ENCODE assay signal across 24 cellular contexts in genomic region chr10:22727112-22727511, GRCh38. TPM values are rescaled to one million over a fixed set of nuclear protein-coding genes. Genes with fewer than 3 reads are reported as not detected.
DNase-seq lines count a peak whose midpoint lies in the region; ATAC-seq, FAIRE-seq and TF ChIP-seq lines count a peak whose summit lies in the region.
"Had no signal": no experiment of that assay in that cellular context is flagged by ENCODE, and none has a peak within 500 bp of the region (broad histone marks: within the 10 kb centered on the region; RNA-seq: fewer than 3 reads in every experiment).

No MANE protein-coding gene starts in this region.

- no peak overlapping the region for H3K9ac ChIP-seq in GM12878 (ENCODE audit: control insufficient read depth, insufficient read depth, low read length)
- H3K9ac ChIP-seq: BLaER1 treated with 17β-estradiol and CSF1 and Interleukin-3, amounts not matched to agents 10 nM and 100 nM had no signal

- DNase-seq in GM12891 (ENCODE audit: insufficient read length, low spot score) = no peak
- DNase-seq in GM12878 (ENCODE audit: low read depth, low spot score) = no peak
- peak; percentile 18 for DNase-seq in fibroblast of pulmonary artery (ENCODE audit: low read depth)
- DNase-seq in NCI-H345 treated with DMSO at 0.1 percent for 48 hours (lab: John Stamatoyannopoulos, UW; ENCODE audit: unreplicated experiment) = no peak
- no peak for DNase-seq in GM03348 (ENCODE audit: low spot score)
- no peak for DNase-seq in type B pancreatic cell (ENCODE audit: extremely low spot score, unreplicated experiment)
- no peak for DNase-seq in NCI-H2107 treated with DMSO at 0.1 percent for 48 hours (lab: John Stamatoyannopoulos, UW; ENCODE audit: unreplicated experiment)
- DNase-seq: 8988T; ACHN; AML-193; BE2C; CD4-positive, alpha-beta T cell; CD8-positive, alpha-beta memory T cell; DMS 273 treated with DMSO at 0.1 percent for 48 hours; DMS79; EL; GDM1; HCEC 1CT had no signal

- H3K36me3 ChIP-seq in GM12878 (ENCODE audit: control insufficient read depth in 2 of 2, insufficient read depth in 2 of 2, low read length in 1 of 2) = no peaks in the 10 kb centered on the region
- H3K36me3 ChIP-seq: BE2C; BLaER1 treated with 17β-estradiol and CSF1 and Interleukin-3, amounts not matched to agents 10 nM and 100 nM had no signal

- H3K27me3 ChIP-seq in GM12878 (replicated peaks in 1 of 2; ENCODE audit: control insufficient read depth in 2 of 2, insufficient read depth in 2 of 2, low read length in 1 of 2) = no peaks in the 10 kb centered on the region
- H3K27me3 ChIP-seq: BE2C had no signal

- TF ChIP-seq CTCF in GM12878 (IDR thresholded peaks at IDR 0.05 in 2 of 3, conservative IDR thresholded peaks at IDR 0.05 in 1 of 3; ENCODE audit: control insufficient read depth in 2 of 3, extremely low read depth in 1 of 3, insufficient read depth in 1 of 3, low read depth in 3 of 3, low read length in 3 of 3) (no peak), fibroblast of pulmonary artery (IDR thresholded peaks at IDR 0.05; ENCODE audit: low read length, missing control alignments) (no peak), type B pancreatic cell (conservative IDR thresholded peaks at IDR 0.05) (no peak)

- TF ChIP-seq RAD21 in GM12878 (IDR thresholded peaks at IDR 0.05; ENCODE audit: insufficient read depth, low read depth, low read length) = no peak

- ATAC-seq in GM18867 (IDR thresholded peaks at IDR 0.05; ENCODE audit: unreplicated experiment) (peak; percentile 33), GM12878 (no peak)

- peaks cover 22% of the 10 kb centered on the region for H3K4me1 ChIP-seq in GM12878 (ENCODE audit: control insufficient read depth, insufficient read depth, low read length)
- H3K4me1 ChIP-seq: A549, BE2C had no signal

- H3K4me2 ChIP-seq in GM12878 (ENCODE audit: control insufficient read depth, insufficient read depth) = no peak overlapping the region; the same call in 1 of the 2 replicates
- H3K4me2 ChIP-seq: A549; BLaER1 treated with 17β-estradiol and CSF1 and Interleukin-3, amounts not matched to agents 10 nM and 100 nM had no signal

- FAIRE-seq in GM12891 (lab: Jason Lieb, UNC) (peak; percentile 72), GM12878 (lab: Jason Lieb, UNC) (no peak)
- FAIRE-seq: A549, D721Med, H1 had no signal

- H3K4me3 Mint-ChIP-seq in type B pancreatic cell = no peak overlapping the region
- H3K4me3 Mint-ChIP-seq: CD4-positive, alpha-beta T cell; CD8-positive, alpha-beta memory T cell had no signal

- H3K9me3 Mint-ChIP-seq in type B pancreatic cell = no peaks in the 10 kb centered on the region
- H3K9me3 Mint-ChIP-seq: CD14-positive monocyte; CD4-positive, alpha-beta T cell; CD8-positive, alpha-beta memory T cell had no signal

- SMC1A ChIA-PET in GM12878 (lab: Charles Lee; ENCODE audit: uncharacterized antibody, unreplicated experiment) = interaction anchor here (0.8 to 4.2 kb wide), 13 partner anchors 10 to 109 kb away, joined by 3 to 21 read pairs (median 4); no protein-coding TSS in a partner anchor

- in situ Hi-C loops in GM12878 (cut with MboI) = no loop called here

- no peak overlapping the region for H2AFZ ChIP-seq in GM12878 (ENCODE audit: control insufficient read depth, low read depth, low read length)

- no peak for TF ChIP-seq EP300 in GM12878 (IDR thresholded peaks at IDR 0.05; ENCODE audit: borderline replicate concordance in 1 of 2, control insufficient read depth in 1 of 2, low read depth in 2 of 2, low read length in 2 of 2)

- no peaks in the 10 kb centered on the region for H3K79me2 ChIP-seq in GM12878 (ENCODE audit: control insufficient read depth, insufficient read depth, low read length)

- H3K27ac Mint-ChIP-seq in type B pancreatic cell = no peak overlapping the region
- H3K27ac Mint-ChIP-seq: CD4-positive, alpha-beta T cell had no signal

- no peaks in the 10 kb centered on the region for H3K9me3 ChIP-seq in GM12878 (replicated peaks; ENCODE audit: control insufficient read depth, insufficient read depth, low read length)
- H3K9me3 ChIP-seq: A549; BE2C; BLaER1 treated with 17β-estradiol and CSF1 and Interleukin-3, amounts not matched to agents 10 nM and 100 nM had no signal

- POLR2A ChIA-PET in GM12878 (lab: Charles Lee) = interaction anchor here (0.6 to 1.7 kb wide), 4 partner anchors 13 to 97 kb away, joined by 3 to 11 read pairs (median 6); partner anchors contain the start of gene PIP4K2A

- no peaks in the 10 kb centered on the region for H3K36me3 Mint-ChIP-seq in type B pancreatic cell
- H3K36me3 Mint-ChIP-seq: CD8-positive, alpha-beta memory T cell had no signal

- TF ChIP-seq POLR2A in GM12891 (IDR thresholded peaks at IDR 0.05; ENCODE audit: low read depth, low read length) = no peak
- TF ChIP-seq POLR2A in GM12878 (IDR thresholded peaks at IDR 0.05; ENCODE audit: low read depth, low read length) = no peak

- H3K27me3 Mint-ChIP-seq in type B pancreatic cell = peaks cover 13% of the 10 kb centered on the region
- H3K27me3 Mint-ChIP-seq: CD4-positive, alpha-beta T cell; CD8-positive, alpha-beta memory T cell had no signal

- intact Hi-C loops in GM12878 (cut with micrococcal nuclease; ENCODE audit: unreplicated experiment) = no loop called here

- 23% methylated on average over 2 of the region's 2 CpGs for WGBS in GM12878 (ENCODE audit: insufficient coverage, insufficient replicate concordance, low lambda C conversion rate, missing lambda C conversion rate)

- H4K20me1 ChIP-seq in GM12878 (ENCODE audit: control insufficient read depth, insufficient read depth) = no peaks in the 10 kb centered on the region

- no peaks in the 10 kb centered on the region for H3K4me1 Mint-ChIP-seq in type B pancreatic cell (ENCODE audit: unreplicated experiment)

- no peak overlapping the region for H3K4me3 ChIP-seq in GM12878
- H3K4me3 ChIP-seq in fibroblast of pulmonary artery (replicated peaks; ENCODE audit: low read depth, low read length) = no peak overlapping the region
- H3K4me3 ChIP-seq: A549; BLaER1 treated with 17β-estradiol and CSF1 and Interleukin-3, amounts not matched to agents 10 nM and 100 nM had no signal

- BruUV-seq in GM12878 (replicated peaks; lab: Mats Ljungman, UMichigan) = no TSS peak

- no peak overlapping the region for H3K27ac ChIP-seq in GM12878 (ENCODE audit: control insufficient read depth, insufficient read depth)
- H3K27ac ChIP-seq: A549; BLaER1 treated with 17β-estradiol and CSF1 and Interleukin-3, amounts not matched to agents 10 nM and 100 nM had no signal

- RAD21 ChIA-PET in GM12878 (lab: Charles Lee; ENCODE audit: unreplicated experiment) = interaction anchor here (0.6 to 3.2 kb wide), 13 partner anchors 13 to 255 kb away, joined by 3 to 8 read pairs (median 4); partner anchors contain the start of gene PIP4K2A

- CTCF ChIA-PET in GM12878 (lab: Yijun Ruan, JAX) = interaction anchor here (0.5 to 4.8 kb wide), 7 partner anchors 14 to 155 kb away, joined by 3 to 20 read pairs (median 4); no protein-coding TSS in a partner anchor

TF ChIP-seq in GM12891, 5 proteins besides CTCF, POLR2A, EP300 and RAD21:
- TF ChIP-seq POU2F2 (IDR thresholded peaks at IDR 0.05; ENCODE audit: low read depth, low read length) (no peak), SPI1 (IDR thresholded peaks at IDR 0.05; ENCODE audit: low read depth, low read length) (no peak), PAX5 (IDR thresholded peaks at IDR 0.05; ENCODE audit: insufficient read depth, low read length, severe bottlenecking) (no peak), POLR2AphosphoS5 (IDR thresholded peaks at IDR 0.05; ENCODE audit: low read depth, low read length) (no peak), TAF1 (IDR thresholded peaks at IDR 0.05; ENCODE audit: low read depth, low read length) (no peak)

TF ChIP-seq in GM12878, 131 proteins besides CTCF, POLR2A, EP300 and RAD21 (continues in another document):
- no peak for TF ChIP-seq CHD4 (IDR thresholded peaks at IDR 0.05)
- TF ChIP-seq MXI1 (IDR thresholded peaks at IDR 0.05; ENCODE audit: low read depth, low read length) = no peak

RNA-seq across cellular contexts. Expression of gene PIP4K2A, which starts 12.7 kb away (rescaled TPM):
- 40.5 TPM for polyA plus RNA-seq in GM12891 (2012; ENCODE audit: low read depth, missing spikeins)
- total RNA-seq in GM12878 (2013; cell fraction: nucleolus; rRNA removed) = 75.2 and 80.8 TPM in 2 replicates
- total RNA-seq in GM12878 (2014; rRNA removed) = 66.1 and 76.6 TPM in 2 replicates
- total RNA-seq in GM12878 (2014; rRNA removed; fragmentation: Illumina TruSeq; extraction: Trizol) = 138 and 139 TPM in 2 replicates
- 107 and 110 TPM in 2 replicates for total RNA-seq in GM12878 (2021)
- 65.1 TPM for polyA plus RNA-seq in GM12878 (2011; ENCODE audit: low read depth)
- 74.2 and 111 TPM in 2 replicates for polyA plus RNA-seq in GM12878 (2011; rRNA removed)
- 37.6 and 45.3 TPM in 2 replicates for polyA plus RNA-seq in GM12878 (2011; cell fraction: cytosol; rRNA removed)
- 30.4 and 31.2 TPM in 2 replicates for polyA plus RNA-seq in GM12878 (2011; cell fraction: nucleus; rRNA removed)
- polyA plus RNA-seq in GM12878 (2012) = 50.1 and 66.8 TPM in 2 replicates
- polyA plus RNA-seq in GM12878 (2014; fragmentation: Illumina TruSeq; extraction: Trizol) = 120 and 188 TPM in 2 replicates
- 100 to 1,000 TPM in 1 of 2 experiments, 10 to 100 TPM in 1; 54.3 to 103 TPM for polyA plus RNA-seq in GM12878 (2014; fragmentation: Nextera tagmentation; extraction: Ambion mirVana)
- 63.4 and 82.4 TPM in 2 replicates for polyA plus RNA-seq in GM12878 (2014; rRNA removed)
- polyA plus RNA-seq in GM12878 (2016; fragmentation: Nextera tagmentation; extraction: Ambion mirVana) = 10 to 100 TPM; 84.1 to 84.8 TPM
- polyA minus RNA-seq in GM12878 (2011; rRNA and poly(A)+ RNA removed) = 81.0 and 112 TPM in 2 replicates
- polyA minus RNA-seq in GM12878 (2011; cell fraction: cytosol; rRNA and poly(A)+ RNA removed) = 36.2 and 39.6 TPM in 2 replicates
- polyA minus RNA-seq in GM12878 (2011; cell fraction: nucleus; rRNA and poly(A)+ RNA removed) = 36.8 and 50.8 TPM in 2 replicates
- total RNA-seq in type B pancreatic cell (ENCODE audit: low replicate concordance) = 15.7 and 26.3 TPM in 2 replicates
